In genomic region chr18:8890957-8891464, GRCh38 we compare ENCODE assay signal across 12 cellular contexts.
DNase-seq lines count a peak whose midpoint lies in the region.
"Had no signal": no experiment of that assay in that cellular context is flagged by ENCODE, and none has a peak within 500 bp of the region (broad histone marks: within the 10 kb centered on the region; RNA-seq: fewer than 3 reads in every experiment).

No MANE protein-coding gene starts in this region.

- H3K27ac Mint-ChIP-seq in activated naive CD4-positive, alpha-beta T cell treated with anti-CD3 and anti-CD28 coated beads for 36 hours, result no peak overlapping the region
- H3K27ac Mint-ChIP-seq: B cell had no signal

- no peak overlapping the region for H3K4me3 ChIP-seq in SK-N-MC
- H3K4me3 ChIP-seq: Peyer's patch had no signal

- H3K4me3 Mint-ChIP-seq in activated naive CD4-positive, alpha-beta T cell treated with anti-CD3 and anti-CD28 coated beads for 36 hours, result no peak overlapping the region
- H3K4me3 Mint-ChIP-seq: B cell had no signal

- H3K9me3 ChIP-seq in SK-N-MC (ENCODE audit: low read depth, low read length), result no peaks in the 10 kb centered on the region
- H3K9me3 ChIP-seq: Peyer's patch had no signal

- H3K9ac ChIP-seq in SK-N-MC (ENCODE audit: insufficient read length), result no peak overlapping the region

- no peaks in the 10 kb centered on the region for H3K4me1 Mint-ChIP-seq in activated naive CD4-positive, alpha-beta T cell treated with anti-CD3 and anti-CD28 coated beads for 36 hours (ENCODE audit: low read depth)
- H3K4me1 Mint-ChIP-seq: B cell had no signal

- CTCF ChIA-PET in activated naive CD4-positive, alpha-beta T cell treated with anti-CD3 and anti-CD28 coated beads for 36 hours (lab: Charles Lee), result no interaction called here

- intact Hi-C loops in activated naive CD4-positive, alpha-beta T cell treated with anti-CD3 and anti-CD28 coated beads for 36 hours (cut with micrococcal nuclease), result no loop called here

- peak; percentile 4 for DNase-seq in NCI-H1436 treated with DMSO at 0.1 percent for 48 hours (lab: John Stamatoyannopoulos, UW)
- no peak for DNase-seq in NCI-H1436 (lab: John Stamatoyannopoulos, UW)
- peak; percentile 8 for DNase-seq in SK-N-MC (ENCODE audit: low read depth, low spot score)
- DNase-seq in glomerular visceral epithelial cell (ENCODE audit: extremely low spot score), result peak; percentile 98
- peak; percentile 7 for DNase-seq in smooth muscle cell of the brain vasculature (ENCODE audit: low read depth, low spot score)
- DNase-seq in activated naive CD4-positive, alpha-beta T cell treated with anti-CD3 and anti-CD28 coated beads for 36 hours, result no peak
- DNase-seq in substantia nigra (lab: John Stamatoyannopoulos, UW), result no peak
- DNase-seq in NCI-H526 treated with DMSO at 0.1 percent for 48 hours (lab: John Stamatoyannopoulos, UW), result no peak
- DNase-seq: central memory CD4-positive, alpha-beta T cell; right cardiac atrium had no signal

- no peaks in the 10 kb centered on the region for H3K27me3 Mint-ChIP-seq in activated naive CD4-positive, alpha-beta T cell treated with anti-CD3 and anti-CD28 coated beads for 36 hours (ENCODE audit: low read depth)

- peaks cover 11% of the 10 kb centered on the region for H3K9me3 Mint-ChIP-seq in activated naive CD4-positive, alpha-beta T cell treated with anti-CD3 and anti-CD28 coated beads for 36 hours

- H3K27ac ChIP-seq in SK-N-MC (no peak overlapping the region), substantia nigra (ENCODE audit: low read depth, low read length, poor library complexity, severe bottlenecking) (no peak overlapping the region)
- H3K27ac ChIP-seq: Peyer's patch had no signal

- H3K36me3 Mint-ChIP-seq in activated naive CD4-positive, alpha-beta T cell treated with anti-CD3 and anti-CD28 coated beads for 36 hours (ENCODE audit: low read depth), result no peaks in the 10 kb centered on the region

- no peaks in the 10 kb centered on the region for H3K36me3 ChIP-seq in SK-N-MC (ENCODE audit: insufficient read depth, low read length)
- H3K36me3 ChIP-seq: Peyer's patch had no signal

Comparison
In these comparisons a context has a peak if more than half of its experiments do, and no peak if none do; other contexts are left out.
1. DNase-seq: peak in NCI-H1436 treated with DMSO at 0.1 percent for 48 hours (single experiment), SK-N-MC (single experiment), glomerular visceral epithelial cell (single experiment) and smooth muscle cell of the brain vasculature (single experiment); none in NCI-H1436 (single experiment), activated naive CD4-positive, alpha-beta T cell treated with anti-CD3 and anti-CD28 coated beads for 36 hours (single experiment), substantia nigra (0 of 49) and NCI-H526 treated with DMSO at 0.1 percent for 48 hours (single experiment).